22 cellular contexts compared by ENCODE assay signal in the genomic region with DNA sequence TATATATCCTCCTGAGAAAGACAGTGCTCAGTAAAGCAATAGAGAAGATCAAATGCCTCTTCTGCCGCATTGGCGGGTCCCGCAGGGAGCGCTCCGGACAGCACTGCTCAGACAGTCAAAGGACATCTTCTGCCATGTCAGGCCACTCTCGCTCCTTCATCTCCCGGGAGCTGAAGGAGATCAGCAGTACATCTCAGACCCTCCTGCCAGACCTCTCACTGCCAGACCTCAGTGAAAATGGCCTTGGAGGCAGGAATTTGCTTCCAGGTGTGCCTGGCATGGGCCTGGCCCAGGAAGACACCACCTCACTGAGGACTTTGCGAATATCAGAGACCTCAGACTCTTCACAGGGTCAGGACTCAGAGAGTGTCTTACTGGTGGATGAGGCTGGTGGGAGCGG. TPM values are rescaled to one million over a fixed set of nuclear protein-coding genes. Genes with fewer than 3 reads are reported as not detected.
DNase-seq lines count a peak whose midpoint lies in the region; ATAC-seq and TF ChIP-seq lines count a peak whose summit lies in the region.
"Had no signal": no experiment of that assay in that cellular context is flagged by ENCODE, and none has a peak within 500 bp of the region (broad histone marks: within the 10 kb centered on the region; RNA-seq: fewer than 3 reads in every experiment).

No MANE protein-coding gene starts in this region.

- H3K36me3 Mint-ChIP-seq in activated T-cell treated with anti-CD3 and anti-CD28 coated beads, Interleukin-2, amount 50 U/mL, for 72 hours (ENCODE audit: insufficient read depth in 2 of 2) = peaks cover 20 to 51% of the 10 kb centered on the region in 2 donors
- peaks cover 40 to 59% (median 44%) of the 10 kb centered on the region in 3 donors for H3K36me3 Mint-ChIP-seq in immature natural killer cell

- H3K27me3 Mint-ChIP-seq in stimulated activated naive CD8-positive, alpha-beta T cell treated with anti-CD3 and anti-CD28 coated beads, Interleukin-15, amount 100 ng/mL, for 72 hours = no peaks in the 10 kb centered on the region
- no peaks in the 10 kb centered on the region for H3K27me3 Mint-ChIP-seq in activated T-cell treated with anti-CD3 and anti-CD28 coated beads, Interleukin-2, amount 50 U/mL, for 72 hours (ENCODE audit: low read depth)
- H3K27me3 Mint-ChIP-seq in immature natural killer cell (ENCODE audit: low read depth in 3 of 3) = peaks cover 3 to 21% (median 11%) of the 10 kb centered on the region in 3 donors
- H3K27me3 Mint-ChIP-seq: naive B cell had no signal

- no peak for DNase-seq in stimulated activated naive CD8-positive, alpha-beta T cell treated with anti-CD3 and anti-CD28 coated beads, Interleukin-15, Interleukin-2, amounts not matched to agents 100 U/mL and 50 U/mL, for 24 hours
- no peak for DNase-seq in stimulated activated naive CD8-positive, alpha-beta T cell treated with anti-CD3 and anti-CD28 coated beads, Interleukin-15, amount 100 ng/mL, for 72 hours
- DNase-seq in activated T-cell treated with anti-CD3 and anti-CD28 coated beads, Interleukin-2, amount 50 U/mL, for 72 hours = no peak
- DNase-seq in immature natural killer cell (no peak), GM13976 (ENCODE audit: low spot score) (no peak), HEK293T (ENCODE audit: extremely low spot score) (no peak), hippocampal formation (lab: John Stamatoyannopoulos, UW) (no peak)
- DNase-seq: activated CD4-positive, alpha-beta T cell treated with anti-CD3 and anti-CD28 coated beads for 4 hours; activated gamma-delta T cell; amygdala; foreskin melanocyte; heart left ventricle; Kasumi-1; midbrain; naive B cell; NCI-H1436; NCI-H2081; NCI-H345; NCI-H69; Right ventricle myocardium superior; stimulated activated CD4-positive, alpha-beta T cell treated with anti-CD3 and anti-CD28 coated beads, Interleukin-4, amount 100 ng/mL, for 24 hours had no signal

- ATAC-seq in stimulated activated naive CD8-positive, alpha-beta T cell treated with anti-CD3 and anti-CD28 coated beads, Interleukin-15, Interleukin-2, amounts not matched to agents 100 U/mL and 50 U/mL, for 24 hours = peak; percentile 7
- no peak for ATAC-seq in stimulated activated naive CD8-positive, alpha-beta T cell treated with anti-CD3 and anti-CD28 coated beads, Interleukin-15, amount 100 ng/mL, for 72 hours
- ATAC-seq in activated T-cell treated with anti-CD3 and anti-CD28 coated beads, Interleukin-2, amount 50 U/mL, for 72 hours (replicated peaks in 1 of 2) = no peak
- ATAC-seq: heart left ventricle had no signal

- H3K9me3 Mint-ChIP-seq in stimulated activated naive CD8-positive, alpha-beta T cell treated with anti-CD3 and anti-CD28 coated beads, Interleukin-15, amount 100 ng/mL, for 72 hours = peaks cover 5 to 9% of the 10 kb centered on the region in 2 donors
- peaks cover 0 to 2% of the 10 kb centered on the region in 2 donors for H3K9me3 Mint-ChIP-seq in activated T-cell treated with anti-CD3 and anti-CD28 coated beads, Interleukin-2, amount 50 U/mL, for 72 hours
- no peaks in the 10 kb centered on the region for H3K9me3 Mint-ChIP-seq in immature natural killer cell
- H3K9me3 Mint-ChIP-seq: T-helper 2 cell treated with Interferon-gamma antibody and Interleukin-4, amounts not matched to agents 5 μg/mL and 100 μg/mL, for 36 hours had no signal

- TF ChIP-seq CTCF in GM13976 (IDR thresholded peaks at IDR 0.05; ENCODE audit: borderline replicate concordance, control extremely low read depth, extremely low read depth, insufficient read depth, missing control alignments) = no peak

- H3K27ac Mint-ChIP-seq in stimulated activated naive CD8-positive, alpha-beta T cell treated with anti-CD3 and anti-CD28 coated beads, Interleukin-15, amount 100 ng/mL, for 72 hours = no peak overlapping the region
- peak overlapping the region; percentile 75 for H3K27ac Mint-ChIP-seq in activated T-cell treated with anti-CD3 and anti-CD28 coated beads, Interleukin-2, amount 50 U/mL, for 72 hours
- peak overlapping the region; percentile 75 to 92 (median 82) for H3K27ac Mint-ChIP-seq in immature natural killer cell
- H3K27ac Mint-ChIP-seq: T-helper 2 cell treated with Interferon-gamma antibody and Interleukin-4, amounts not matched to agents 5 μg/mL and 100 μg/mL, for 36 hours had no signal

- in situ Hi-C loops in GM13976 (cut with MboI; ENCODE audit: low sequenced_read_pairs, unreplicated experiment) = loop anchor here (10.0 to 25.0 kb wide), 3 partner anchors 747 to 1105 kb away; no protein-coding TSS in a partner anchor

- H3K4me1 Mint-ChIP-seq in stimulated activated naive CD8-positive, alpha-beta T cell treated with anti-CD3 and anti-CD28 coated beads, Interleukin-15, amount 100 ng/mL, for 72 hours = peaks cover 54% of the 10 kb centered on the region
- H3K4me1 Mint-ChIP-seq in activated T-cell treated with anti-CD3 and anti-CD28 coated beads, Interleukin-2, amount 50 U/mL, for 72 hours (ENCODE audit: low read depth) = peaks cover 60% of the 10 kb centered on the region
- H3K4me1 Mint-ChIP-seq in immature natural killer cell = peaks cover 68 to 80% of the 10 kb centered on the region in 2 donors

- CTCF ChIA-PET in HEK293T (lab: Yijun Ruan, JAX) = no interaction called here

- H3K4me3 Mint-ChIP-seq in stimulated activated naive CD8-positive, alpha-beta T cell treated with anti-CD3 and anti-CD28 coated beads, Interleukin-15, amount 100 ng/mL, for 72 hours = no peak overlapping the region
- H3K4me3 Mint-ChIP-seq in activated T-cell treated with anti-CD3 and anti-CD28 coated beads, Interleukin-2, amount 50 U/mL, for 72 hours = peak overlapping the region in 1 of 2 donors; percentile 47
- peak overlapping the region; percentile 9 to 58 (median 21) for H3K4me3 Mint-ChIP-seq in immature natural killer cell
- H3K4me3 Mint-ChIP-seq: naive B cell; T-helper 2 cell treated with Interferon-gamma antibody and Interleukin-4, amounts not matched to agents 5 μg/mL and 100 μg/mL, for 36 hours had no signal

- POLR2A ChIA-PET in HEK293T (lab: Yijun Ruan, JAX) = no interaction called here

TF ChIP-seq in HEK293T, 16 proteins besides CTCF, POLR2A, EP300 and RAD21:
- TF ChIP-seq BHLHE40 (IDR thresholded peaks at IDR 0.05; ENCODE audit: borderline replicate concordance) = no peak
- TF ChIP-seq LEF1 (IDR thresholded peaks at IDR 0.05; ENCODE audit: borderline replicate concordance) = no peak
- TF ChIP-seq FOXK2 (IDR thresholded peaks at IDR 0.05) = no peak
- no peak for TF ChIP-seq SP1 (IDR thresholded peaks at IDR 0.05)
- TF ChIP-seq L3MBTL2 (conservative IDR thresholded peaks at IDR 0.05) = no peak
- TF ChIP-seq ELF4 (IDR thresholded peaks at IDR 0.05) = no peak

RNA-seq across cellular contexts. Expression of gene PTGER4, which starts 12.2 kb away (rescaled TPM):
- 10 to 100 TPM; 42.3 to 59.5 TPM for total RNA-seq in activated T-cell treated with anti-CD3 and anti-CD28 coated beads, Interleukin-2, amount 50 U/mL, for 72 hours
- polyA plus RNA-seq in immature natural killer cell = 100 to 1,000 TPM in 1 of 3 donors, 10 to 100 TPM in 2; 43.5 to 111 (median 70.3) TPM

Comparison
In these comparisons a context has a peak if more than half of its experiments do, and no peak if none do; other contexts are left out.
1. H3K27ac Mint-ChIP-seq: peak in activated T-cell treated with anti-CD3 and anti-CD28 coated beads, Interleukin-2, amount 50 U/mL, for 72 hours (single experiment) and immature natural killer cell (6 of 6); none in stimulated activated naive CD8-positive, alpha-beta T cell treated with anti-CD3 and anti-CD28 coated beads, Interleukin-15, amount 100 ng/mL, for 72 hours (0 of 2).
2. H3K4me3 Mint-ChIP-seq: peak in immature natural killer cell (5 of 5); none in stimulated activated naive CD8-positive, alpha-beta T cell treated with anti-CD3 and anti-CD28 coated beads, Interleukin-15, amount 100 ng/mL, for 72 hours (0 of 2).